Comparison of ENCODE assay signal across 8 cellular contexts in the genomic region with DNA sequence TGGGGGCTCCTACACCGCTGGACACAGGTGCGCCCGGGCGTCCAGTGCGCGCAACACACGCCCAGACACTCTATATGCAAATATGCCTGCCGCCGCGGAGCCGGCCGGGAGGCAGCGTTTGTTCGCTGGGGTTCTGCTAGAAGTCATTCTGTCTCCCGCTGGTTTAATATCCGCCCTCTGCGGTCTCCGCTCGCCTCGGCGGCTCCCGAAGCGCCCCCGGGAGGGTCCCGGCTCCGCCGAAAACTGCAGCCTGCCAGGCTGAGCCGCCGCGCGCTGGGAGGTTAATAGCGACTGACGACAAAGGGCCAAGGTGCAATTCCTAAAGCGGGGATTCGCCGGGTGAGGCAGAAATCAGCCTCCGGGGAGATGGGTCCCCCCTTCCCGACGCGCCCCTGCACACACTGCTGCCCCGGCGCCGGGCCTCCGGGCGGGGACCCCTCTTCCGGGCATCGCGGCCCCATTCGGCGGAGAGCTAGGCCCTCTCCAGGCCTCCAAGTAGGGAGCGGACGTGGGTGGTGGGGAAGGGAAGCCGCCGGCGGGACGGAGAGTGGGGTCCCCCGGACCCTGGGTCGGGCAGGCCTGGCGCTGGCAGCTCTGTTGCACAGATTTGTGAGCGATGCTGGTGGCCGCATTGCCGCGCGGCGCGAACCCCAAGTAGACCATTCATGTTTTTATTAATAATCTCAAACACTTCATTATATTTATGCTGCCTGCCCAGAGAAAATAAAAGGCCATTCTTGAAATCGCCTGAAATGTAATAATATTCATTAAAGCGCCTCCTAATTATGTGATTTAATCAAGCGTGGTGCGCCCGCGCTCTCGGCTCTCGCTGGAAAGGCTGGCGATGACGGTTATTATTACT. TPM values are rescaled to one million over a fixed set of nuclear protein-coding genes. Genes with fewer than 3 reads are reported as not detected.
DNase-seq lines count a peak whose midpoint lies in the region; ATAC-seq and TF ChIP-seq lines count a peak whose summit lies in the region.

No MANE protein-coding gene starts in this region.

- H3K9ac ChIP-seq in smooth muscle cell (ENCODE audit: low read depth), result no peak overlapping the region
- no peak overlapping the region for H3K9ac ChIP-seq in MM.1S (ENCODE audit: low read length)

- H3F3A ChIP-seq in smooth muscle cell (ENCODE audit: low read depth) (no peaks in the 10 kb centered on the region), MM.1S (ENCODE audit: insufficient read depth, low read length) (no peaks in the 10 kb centered on the region)

- peak; percentile 34 for DNase-seq in KBM-7
- no peak for DNase-seq in chondrocyte (ENCODE audit: low spot score)
- DNase-seq in smooth muscle cell (lab: John Stamatoyannopoulos, UW; ENCODE audit: unreplicated experiment), result no peak
- DNase-seq in GF-D8 (lab: John Stamatoyannopoulos, UW), result no peak
- no peak for DNase-seq in MM.1S

- peaks cover 71% of the 10 kb centered on the region for H3K27me3 Mint-ChIP-seq in chondrocyte (ENCODE audit: low read depth)

- H3K9me2 ChIP-seq in MM.1S (replicated peaks; ENCODE audit: insufficient read depth, low read length), result no peaks in the 10 kb centered on the region

- H3K27me3 ChIP-seq in smooth muscle cell (ENCODE audit: low read depth) (peaks cover 100% of the 10 kb centered on the region), MM.1S (replicated peaks; ENCODE audit: insufficient read depth, low read length) (peaks cover 97% of the 10 kb centered on the region)

- H3K9me3 ChIP-seq in smooth muscle cell (replicated peaks; ENCODE audit: low read depth) (no peaks in the 10 kb centered on the region), MM.1S (replicated peaks; ENCODE audit: insufficient read depth, low read length) (no peaks in the 10 kb centered on the region)

- in situ Hi-C loops in KBM-7 (cut with MboI; ENCODE audit: low pct_unique_long_range_greater_than_20kb, low sequenced_read_pairs), result no loop called here

- peak overlapping the region; percentile 69 for H3K4me2 ChIP-seq in smooth muscle cell
- H3K4me2 ChIP-seq in MM.1S (ENCODE audit: low read depth, low read length), result no peak overlapping the region

- TF ChIP-seq CTCF in 22Rv1 (IDR thresholded peaks at IDR 0.05), result peak; percentile 25; the same call in 1 of the 2 replicates
- TF ChIP-seq CTCF in chondrocyte (IDR thresholded peaks at IDR 0.05), result peak; percentile 30
- no peak for TF ChIP-seq CTCF in smooth muscle cell (IDR thresholded peaks at IDR 0.05; ENCODE audit: borderline replicate concordance, insufficient read depth, poor library complexity, severe bottlenecking)
- TF ChIP-seq CTCF in MM.1S (IDR thresholded peaks at IDR 0.05; ENCODE audit: low read length), result no peak

- H3K36me3 Mint-ChIP-seq in chondrocyte (ENCODE audit: low read depth), result no peaks in the 10 kb centered on the region

- no peaks in the 10 kb centered on the region for H3K9me3 Mint-ChIP-seq in chondrocyte (ENCODE audit: low read depth)

- no peaks in the 10 kb centered on the region for H3K79me2 ChIP-seq in smooth muscle cell (ENCODE audit: low read depth)
- H3K79me2 ChIP-seq in MM.1S (ENCODE audit: low read length), result no peaks in the 10 kb centered on the region

- H3K36me3 ChIP-seq in smooth muscle cell (ENCODE audit: low read depth) (no peaks in the 10 kb centered on the region), MM.1S (replicated peaks; ENCODE audit: insufficient read depth, low read length) (no peaks in the 10 kb centered on the region)

- H3K4me1 Mint-ChIP-seq in chondrocyte (ENCODE audit: low read depth), result peaks cover 11% of the 10 kb centered on the region

- H4K20me1 ChIP-seq in smooth muscle cell (ENCODE audit: low read depth), result no peaks in the 10 kb centered on the region
- no peaks in the 10 kb centered on the region for H4K20me1 ChIP-seq in MM.1S (ENCODE audit: insufficient read depth, low read length)

- ATAC-seq in GM18909 (IDR thresholded peaks at IDR 0.05; ENCODE audit: poor library complexity, unreplicated experiment), result peak; percentile 57
- ATAC-seq in HG02840 (IDR thresholded peaks at IDR 0.05; ENCODE audit: low FRiP score, unreplicated experiment), result no peak

- H2AFZ ChIP-seq in smooth muscle cell (ENCODE audit: low read depth), result no peak overlapping the region
- H2AFZ ChIP-seq in MM.1S (ENCODE audit: low read length), result no peak overlapping the region

- no peak overlapping the region for H3K4me3 Mint-ChIP-seq in chondrocyte (ENCODE audit: unreplicated experiment)

- no peak overlapping the region for H3K4me3 ChIP-seq in smooth muscle cell
- no peak overlapping the region for H3K4me3 ChIP-seq in MM.1S (ENCODE audit: low read length)

- H3K27ac Mint-ChIP-seq in chondrocyte (ENCODE audit: unreplicated experiment), result no peak overlapping the region

- 2% methylated on average over 75 of the region's 76 CpGs for WGBS in smooth muscle cell (ENCODE audit: low lambda C conversion rate)

- peaks cover 22% of the 10 kb centered on the region for H3K4me1 ChIP-seq in smooth muscle cell (ENCODE audit: low read depth)
- H3K4me1 ChIP-seq in MM.1S (ENCODE audit: low read length), result no peaks in the 10 kb centered on the region

- H3K27ac ChIP-seq in 22Rv1, result no peak overlapping the region
- H3K27ac ChIP-seq in smooth muscle cell (ENCODE audit: low read depth), result no peak overlapping the region
- H3K27ac ChIP-seq in MM.1S (ENCODE audit: low read length), result no peak overlapping the region

RNA-seq across cellular contexts. Expression of a gene that starts 9.1 kb away (rescaled TPM):
- total RNA-seq in chondrocyte, result 0.15 to 0.99 TPM (median 0.15 TPM) in 3 replicates
- not detected in 2 replicates for total RNA-seq in smooth muscle cell
- 0.07 TPM in 1 of 2 replicates, not detected in the other for polyA plus RNA-seq in smooth muscle cell

Comparison
In these comparisons a context has a peak if more than half of its experiments do, and no peak if none do; other contexts are left out.
1. CTCF ChIP-seq: peak in 22Rv1 (single experiment) and chondrocyte (single experiment); none in smooth muscle cell (single experiment) and MM.1S (single experiment).